ENCODE assay signal across 10 cellular contexts in the genomic region with DNA sequence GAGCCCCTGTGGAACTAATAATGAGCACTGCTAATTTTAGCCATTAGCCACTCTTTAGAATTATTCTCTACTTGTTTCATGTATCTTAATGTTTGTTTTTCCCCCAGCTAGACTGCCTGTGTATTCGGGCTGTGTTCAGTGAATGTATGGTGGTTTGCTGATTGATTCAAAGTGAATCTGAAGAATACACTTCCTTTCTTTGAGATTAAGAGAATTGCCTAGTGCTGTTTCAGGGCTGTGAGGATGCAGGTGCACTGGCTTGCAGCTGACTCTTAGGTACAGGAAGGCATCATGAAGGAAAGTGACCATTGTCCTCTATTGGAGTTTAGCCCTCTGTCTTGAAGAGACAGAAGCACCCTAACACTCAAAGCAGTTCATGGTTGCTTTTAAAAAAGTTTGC.
A peak's percentile ranks its signal among the peaks of the same experiment; 100 is the strongest.
DNase-seq lines count a peak whose midpoint lies in the region; ATAC-seq lines count a peak whose summit lies in the region.
"Had no signal": no experiment of that assay in that cellular context is flagged by ENCODE, and none has a peak within 500 bp of the region (broad histone marks: within the 10 kb centered on the region; RNA-seq: fewer than 3 reads in every experiment).

No MANE protein-coding gene starts in this region.

- peak; percentile 23 for DNase-seq in dermis blood vessel endothelial cell
- no peak for DNase-seq in stimulated activated CD4-positive, alpha-beta T cell treated with anti-CD3 and anti-CD28 coated beads, Interleukin-4, amount 100 ng/mL, for 24 hours
- DNase-seq in SK-N-DZ (ENCODE audit: low spot score) = no peak
- no peak for DNase-seq in NCI-H146 (lab: John Stamatoyannopoulos, UW)
- DNase-seq: left lung, NCI-H187 treated with DMSO at 0.1 percent for 48 hours, SIG-M5 had no signal

- peak; percentile 84 for ATAC-seq in GM18867 (IDR thresholded peaks at IDR 0.05; ENCODE audit: unreplicated experiment)
- ATAC-seq in GM21423 (IDR thresholded peaks at IDR 0.05; ENCODE audit: unreplicated experiment) = peak; percentile 86
- peak; percentile 71 for ATAC-seq in HG03097 (IDR thresholded peaks at IDR 0.05; ENCODE audit: low FRiP score, unreplicated experiment)
- ATAC-seq: left lung had no signal
